33 cellular contexts compared by ENCODE assay signal in the genomic region with DNA sequence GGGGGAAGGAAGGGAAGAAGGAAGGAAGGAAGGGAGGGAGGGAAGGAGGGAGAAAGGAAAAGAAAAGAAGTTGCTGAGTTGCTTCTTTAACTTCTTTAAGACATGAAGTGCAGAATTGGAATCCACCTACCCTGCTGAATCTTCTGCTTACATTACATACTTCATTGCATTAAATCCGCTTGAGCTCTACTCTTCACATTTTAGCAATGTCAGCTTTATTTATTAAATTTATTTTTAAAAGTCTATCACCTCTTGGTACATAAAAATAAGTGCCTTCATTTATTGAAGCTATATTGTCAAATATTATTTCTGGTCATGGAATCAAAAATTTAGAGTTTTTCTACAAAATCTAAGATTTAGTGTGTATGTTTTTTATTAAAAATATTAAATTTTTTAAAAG.
"Had no signal": no experiment of that assay in that cellular context is flagged by ENCODE, and none has a peak within 500 bp of the region (broad histone marks: within the 10 kb centered on the region; RNA-seq: fewer than 3 reads in every experiment).

No MANE protein-coding gene starts in this region.

- H3K4me3 ChIP-seq: adrenal gland, body of pancreas, breast epithelium had no signal

- H3K36me3 ChIP-seq: adrenal gland, brain microvascular endothelial cell, breast epithelium had no signal

- H3K4me1 ChIP-seq: adrenal gland, body of pancreas, breast epithelium had no signal

- DNase-seq: activated B cell treated with CpG ODN at 0.5 μM for 24 hours; activated CD4-positive, alpha-beta memory T cell treated with anti-CD3 and anti-CD28 coated beads for 36 hours; activated CD4-positive, alpha-beta T cell treated with anti-CD3 and anti-CD28 coated beads for 4 hours; activated CD4-positive, alpha-beta T cell treated with anti-CD3 and anti-CD28 coated beads, Interleukin-2, amount 10 ng/mL, durations not matched to agents 24 days and 14 days; activated CD4-positive, alpha-beta T cell treated with anti-CD3 and anti-CD28 coated beads, Interleukin-2, amount 50 U/mL, for 1 hour; activated CD4-positive, alpha-beta T cell treated with anti-CD3 and anti-CD28 coated beads, Interleukin-2, amount 50 U/mL, for 4 hours; activated CD4-positive, CD25-positive, alpha-beta regulatory T cell treated with anti-CD3 and anti-CD28 coated beads, Interleukin-2, amount 50 U/mL, for 72 hours; activated CD8-positive, alpha-beta memory T cell treated with anti-CD3 and anti-CD28 coated beads, Interleukin-2, amount 50 U/mL, for 4 hours; activated CD8-positive, alpha-beta T cell treated with anti-CD3 and anti-CD28 coated beads for 36 hours; activated effector memory CD4-positive, alpha-beta T cell treated with anti-CD3 and anti-CD28 coated beads, Interleukin-2, amount 50 U/mL, for 16 hours; activated gamma-delta T cell treated with Interleukin-2 at 50 U/mL for 16 hours; activated naive CD4-positive, alpha-beta T cell; activated naive CD4-positive, alpha-beta T cell treated with anti-CD3 and anti-CD28 coated beads for 36 hours; activated naive CD4-positive, alpha-beta T cell treated with anti-CD3 and anti-CD28 coated beads, Interleukin-2, amount 50 U/mL, for 16 hours; activated naive CD8-positive, alpha-beta T cell treated with anti-CD3 and anti-CD28 coated beads for 36 hours; activated T-cell treated with anti-CD3 and anti-CD28 coated beads for 4 hours; activated T-cell treated with anti-CD3 and anti-CD28 coated beads, Interleukin-2, amount 50 U/mL, for 1 hour; activated T-cell treated with anti-CD3 and anti-CD28 coated beads, Interleukin-2, amount 50 U/mL, for 4 hours; activated T-cell treated with anti-CD3 and anti-CD28 coated beads, Interleukin-2, amount 50 U/mL, for 72 hours; adrenal gland; amniotic stem cell; aorta; body of pancreas; brain microvascular endothelial cell; central memory CD4-positive, alpha-beta T cell; T-helper 2 cell; T-helper 9 cell had no signal

- H3K27me3 ChIP-seq: adrenal gland, body of pancreas, brain microvascular endothelial cell, breast epithelium had no signal

- ATAC-seq: activated CD8-positive, alpha-beta T cell treated with anti-CD3 and anti-CD28 coated beads for 36 hours; activated naive CD4-positive, alpha-beta T cell treated with anti-CD3 and anti-CD28 coated beads, Interleukin-2, amount 50 U/mL, for 72 hours; activated T-cell treated with anti-CD3 and anti-CD28 coated beads, Interleukin-2, amount 50 U/mL, for 4 hours; activated T-cell treated with anti-CD3 and anti-CD28 coated beads, Interleukin-2, amount 50 U/mL, for 72 hours; activated T-helper 17 cell treated with anti-CD3 and anti-CD28 coated beads, Interleukin-2, amount 50 U/mL, for 72 hours; body of pancreas had no signal

- H3K27ac ChIP-seq: adrenal gland, body of pancreas, brain microvascular endothelial cell, breast epithelium, VCaP had no signal

- H3K9me3 ChIP-seq: adrenal gland, body of pancreas, breast epithelium had no signal

- FAIRE-seq: astrocyte, TTC549 had no signal
